14 cellular contexts compared by ENCODE assay signal in genomic region chr11:121757480-121758125, GRCh38.
DNase-seq lines count a peak whose midpoint lies in the region; ATAC-seq, FAIRE-seq and TF ChIP-seq lines count a peak whose summit lies in the region.
"Had no signal": no experiment of that assay in that cellular context is flagged by ENCODE, and none has a peak within 500 bp of the region (broad histone marks: within the 10 kb centered on the region; RNA-seq: fewer than 3 reads in every experiment).

No MANE protein-coding gene starts in this region.

- no peaks in the 10 kb centered on the region; a peak in 1 of 5 replicates for H3K27me3 ChIP-seq in HepG2 (ENCODE audit: control insufficient read depth in 1 of 2, insufficient read depth in 2 of 2, low read length in 2 of 2)
- no peaks in the 10 kb centered on the region for H3K27me3 ChIP-seq in prostate gland (replicated peaks; ENCODE audit: insufficient read depth)

- H3K4me3 ChIP-seq in HepG2 (replicated peaks in 1 of 3; ENCODE audit: insufficient read depth in 1 of 3, low read depth in 2 of 3, low read length in 3 of 3) (no peak overlapping the region), prostate gland (no peak overlapping the region)

- no peak for TF ChIP-seq CTCF in type B pancreatic cell (conservative IDR thresholded peaks at IDR 0.05)
- TF ChIP-seq CTCF in HepG2 (CRISPR knock-in tag; IDR thresholded peaks at IDR 0.05): no peak
- no peak for TF ChIP-seq CTCF in prostate gland (IDR thresholded peaks at IDR 0.05)

- no peak for TF ChIP-seq RAD21 in HepG2 (CRISPR knock-in tag; IDR thresholded peaks at IDR 0.05)

- H3K9ac ChIP-seq in HepG2 (ENCODE audit: insufficient read depth, low read depth, low read length): no peak overlapping the region
- H3K9ac ChIP-seq: parathyroid adenoma had no signal

- H3K4me1 ChIP-seq in HepG2 (ENCODE audit: insufficient read depth, low read length) (no peaks in the 10 kb centered on the region), prostate gland (replicated peaks) (no peaks in the 10 kb centered on the region)
- H3K4me1 ChIP-seq: parathyroid adenoma had no signal

- WGBS in HepG2 (ENCODE audit: low lambda C conversion rate): 45% methylated on average over 6 of the region's 6 CpGs
- 37% methylated on average over 6 of the region's 6 CpGs for WGBS in prostate gland

- TF ChIP-seq POLR2A in HepG2 (IDR thresholded peaks at IDR 0.05; ENCODE audit: insufficient read depth in 1 of 2, low read depth in 2 of 2, low read length in 2 of 2) (no peak), prostate gland (IDR thresholded peaks at IDR 0.05) (no peak)

- no TSS peak for BruUV-seq in HepG2 (replicated peaks; lab: Mats Ljungman, UMichigan)

- no peak overlapping the region for H3K4me2 ChIP-seq in HepG2 (ENCODE audit: low read depth, low read length)

- H3K79me2 ChIP-seq in HepG2 (ENCODE audit: insufficient read depth, low read length): no peaks in the 10 kb centered on the region
- H3K79me2 ChIP-seq: parathyroid adenoma had no signal

- H4K20me1 ChIP-seq in HepG2 (ENCODE audit: insufficient read depth, low read length): no peaks in the 10 kb centered on the region; the same call in 1 of the 2 replicates

- intact Hi-C loops in HepG2 (cut with micrococcal nuclease; ENCODE audit: unreplicated experiment): no loop called here
- intact Hi-C loops in prostate gland (cut with DNase I): no loop called here

- H3K9me3 ChIP-seq in HepG2 (ENCODE audit: low read length) (no peaks in the 10 kb centered on the region), prostate gland (no peaks in the 10 kb centered on the region)

- in situ Hi-C loops in HepG2 (cut with HindIII; ENCODE audit: extremely low pct_ligation_motif_present, low pct_unique_long_range_greater_than_20kb): no loop called here

- H3K27ac ChIP-seq in HepG2 (ENCODE audit: extremely low read length, insufficient read depth, low read length): no peak overlapping the region
- no peak overlapping the region for H3K27ac ChIP-seq in prostate gland
- H3K27ac ChIP-seq: C4-2B, parathyroid adenoma had no signal

- H3K4me1 Mint-ChIP-seq in type B pancreatic cell (ENCODE audit: unreplicated experiment): peaks cover 17% of the 10 kb centered on the region
- peaks cover 0 to under 1% of the 10 kb centered on the region in 2 donors for H3K4me1 Mint-ChIP-seq in stimulated activated naive B cell treated with anti-CD40 and anti-IgM and Interleukin-4, amounts not matched to agents 10 μg/mL and 1 μg/mL and 100 μg/mL, for 72 hours

- ATAC-seq in HG02610 (IDR thresholded peaks at IDR 0.05; ENCODE audit: unreplicated experiment) (peak; percentile 77), esophagus mucosa (peak; percentile 94), HepG2 (no peak)
- no peak for ATAC-seq in stimulated activated naive B cell treated with anti-CD40 and anti-IgM and Interleukin-4, amounts not matched to agents 10 μg/mL and 1 μg/mL and 100 μg/mL, for 72 hours (replicated peaks)

- H3K9me3 Mint-ChIP-seq in type B pancreatic cell: peaks cover 9% of the 10 kb centered on the region
- no peaks in the 10 kb centered on the region for H3K9me3 Mint-ChIP-seq in stimulated activated naive B cell treated with anti-CD40 and anti-IgM and Interleukin-4, amounts not matched to agents 10 μg/mL and 1 μg/mL and 100 μg/mL, for 72 hours

- no peak overlapping the region for H3K4me3 Mint-ChIP-seq in type B pancreatic cell
- no peak overlapping the region for H3K4me3 Mint-ChIP-seq in stimulated activated naive B cell treated with anti-CD40 and anti-IgM and Interleukin-4, amounts not matched to agents 10 μg/mL and 1 μg/mL and 100 μg/mL, for 72 hours

- no peaks in the 10 kb centered on the region for H3K36me3 Mint-ChIP-seq in type B pancreatic cell
- no peaks in the 10 kb centered on the region for H3K36me3 Mint-ChIP-seq in stimulated activated naive B cell treated with anti-CD40 and anti-IgM and Interleukin-4, amounts not matched to agents 10 μg/mL and 1 μg/mL and 100 μg/mL, for 72 hours

- no peaks in the 10 kb centered on the region for H3K27me3 Mint-ChIP-seq in type B pancreatic cell
- H3K27me3 Mint-ChIP-seq in stimulated activated naive B cell treated with anti-CD40 and anti-IgM and Interleukin-4, amounts not matched to agents 10 μg/mL and 1 μg/mL and 100 μg/mL, for 72 hours: peaks cover 0 to 5% of the 10 kb centered on the region in 2 donors

- POLR2A ChIA-PET in HepG2 (lab: Yijun Ruan, JAX): no interaction called here

- no peak overlapping the region for H2AFZ ChIP-seq in HepG2 (ENCODE audit: low read length)
- H2AFZ ChIP-seq: parathyroid adenoma had no signal

- FAIRE-seq in HepG2 (lab: Jason Lieb, UNC): no peak

- H3K36me3 ChIP-seq in HepG2 (replicated peaks in 1 of 2; ENCODE audit: control insufficient read depth in 1 of 2, insufficient read depth in 2 of 2, low read length in 2 of 2) (no peaks in the 10 kb centered on the region), prostate gland (no peaks in the 10 kb centered on the region)

- DNase-seq in NOMO-1 (lab: John Stamatoyannopoulos, UW; ENCODE audit: unreplicated experiment in 2 of 2) (peak; percentile 48 to 54), type B pancreatic cell (ENCODE audit: extremely low spot score, unreplicated experiment) (no peak), HepG2 (ENCODE audit: low spot score) (no peak), prostate gland (ENCODE audit: low spot score) (no peak)
- no peak for DNase-seq in stimulated activated naive B cell treated with anti-CD40 and anti-IgM and Interleukin-4, amounts not matched to agents 10 μg/mL and 1 μg/mL and 100 μg/mL, for 72 hours
- DNase-seq: activated CD4-positive, alpha-beta T cell treated with anti-CD3 and anti-CD28 coated beads, Interleukin-2, amount 50 U/mL, for 4 hours; activated T-cell treated with anti-CD3 and anti-CD28 coated beads, Interleukin-2, amount 50 U/mL, for 48 hours; KG1; NCI-H1930; Right ventricle myocardium superior had no signal

- TF ChIP-seq EP300 in HepG2 (IDR thresholded peaks at IDR 0.05; ENCODE audit: low read depth in 2 of 2, low read length in 2 of 2) (no peak), HepG2 (CRISPR knock-in tag; IDR thresholded peaks at IDR 0.05; ENCODE audit: borderline replicate concordance) (no peak)

- H3K27ac Mint-ChIP-seq in type B pancreatic cell: peak overlapping the region; percentile 27
- no peak overlapping the region for H3K27ac Mint-ChIP-seq in stimulated activated naive B cell treated with anti-CD40 and anti-IgM and Interleukin-4, amounts not matched to agents 10 μg/mL and 1 μg/mL and 100 μg/mL, for 72 hours

- CTCF ChIA-PET in HepG2 (lab: Yijun Ruan, JAX; ENCODE audit: low intra/inter-chr PET ratio, low total read pairs): no interaction called here

TF ChIP-seq in HepG2, 621 proteins besides CTCF, POLR2A, EP300 and RAD21 (continues in another document):
- TF ChIP-seq ASH2L (IDR thresholded peaks at IDR 0.05; ENCODE audit: insufficient read length, low read depth, low read length) (no peak), ZNF552 (CRISPR knock-in tag; IDR thresholded peaks at IDR 0.05; ENCODE audit: borderline replicate concordance) (no peak), ZNF646 (CRISPR knock-in tag; IDR thresholded peaks at IDR 0.05) (no peak), PHF21A (CRISPR knock-in tag; IDR thresholded peaks at IDR 0.05) (no peak)
- TF ChIP-seq, protein P1, sequence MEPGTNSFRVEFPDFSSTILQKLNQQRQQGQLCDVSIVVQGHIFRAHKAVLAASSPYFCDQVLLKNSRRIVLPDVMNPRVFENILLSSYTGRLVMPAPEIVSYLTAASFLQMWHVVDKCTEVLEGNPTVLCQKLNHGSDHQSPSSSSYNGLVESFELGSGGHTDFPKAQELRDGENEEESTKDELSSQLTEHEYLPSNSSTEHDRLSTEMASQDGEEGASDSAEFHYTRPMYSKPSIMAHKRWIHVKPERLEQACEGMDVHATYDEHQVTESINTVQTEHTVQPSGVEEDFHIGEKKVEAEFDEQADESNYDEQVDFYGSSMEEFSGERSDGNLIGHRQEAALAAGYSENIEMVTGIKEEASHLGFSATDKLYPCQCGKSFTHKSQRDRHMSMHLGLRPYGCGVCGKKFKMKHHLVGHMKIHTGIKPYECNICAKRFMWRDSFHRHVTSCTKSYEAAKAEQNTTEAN (CRISPR knock-in tag; conservative IDR thresholded peaks at IDR 0.05): no peak

Comparison
In these comparisons a context has a peak if more than half of its experiments do, and no peak if none do; other contexts are left out.
1. ATAC-seq: peak in HG02610 (single experiment) and esophagus mucosa (single experiment); none in HepG2 (single experiment) and stimulated activated naive B cell treated with anti-CD40 and anti-IgM and Interleukin-4, amounts not matched to agents 10 μg/mL and 1 μg/mL and 100 μg/mL, for 72 hours (0 of 2).
2. DNase-seq: peak in NOMO-1 (2 of 2); none in type B pancreatic cell (single experiment), HepG2 (single experiment), stimulated activated naive B cell treated with anti-CD40 and anti-IgM and Interleukin-4, amounts not matched to agents 10 μg/mL and 1 μg/mL and 100 μg/mL, for 72 hours (single experiment) and prostate gland (single experiment).